Comparison of ENCODE assay signal across 12 cellular contexts in genomic region chr5:6188344-6188743, GRCh38.
A peak's percentile ranks its signal among the peaks of the same experiment; 100 is the strongest.
DNase-seq lines count a peak whose midpoint lies in the region; ATAC-seq, FAIRE-seq and TF ChIP-seq lines count a peak whose summit lies in the region.
"Had no signal": no experiment of that assay in that cellular context is flagged by ENCODE, and none has a peak within 500 bp of the region (broad histone marks: within the 10 kb centered on the region; RNA-seq: fewer than 3 reads in every experiment).

No MANE protein-coding gene starts in this region.

- in situ Hi-C loops in ACHN (cut with HindIII; ENCODE audit: low pct_ligation_motif_present, low pct_unique_long_range_greater_than_20kb, low sequenced_read_pairs) = no loop called here

- ATAC-seq in GM19397 (IDR thresholded peaks at IDR 0.05; ENCODE audit: unreplicated experiment) (peak; percentile 92), HG02943 (IDR thresholded peaks at IDR 0.05; ENCODE audit: low read depth, unreplicated experiment) (peak; percentile 91)
- ATAC-seq: CD8-positive, alpha-beta T cell had no signal

- TF ChIP-seq POLR2A in GM12892 (IDR thresholded peaks at IDR 0.05; ENCODE audit: low read depth, low read length) = no peak

- FAIRE-seq in GM12892 (lab: Jason Lieb, UNC) = peak; percentile 70

- DNase-seq in GM12892 (ENCODE audit: insufficient read length) = peak; percentile 34
- peak; percentile 60 for DNase-seq in NCI-H1105 treated with DMSO at 0.1 percent for 48 hours (lab: John Stamatoyannopoulos, UW)
- DNase-seq in NOMO-1 treated with DMSO at 0.1 percent for 48 hours (lab: John Stamatoyannopoulos, UW; ENCODE audit: unreplicated experiment) = no peak
- DNase-seq in ACHN = no peak
- no peak for DNase-seq in A172 (ENCODE audit: low spot score)
- DNase-seq in anterior cingulate cortex (lab: John Stamatoyannopoulos, UW) = no peak
- DNase-seq: CD8-positive, alpha-beta T cell; hippocampal formation; NCI-H146; stimulated activated CD4-positive, alpha-beta T cell treated with anti-CD3 and anti-CD28 coated beads, Interleukin-15, amount 100 ng/mL, for 24 hours had no signal

Comparison
In these comparisons a context has a peak if more than half of its experiments do, and no peak if none do; other contexts are left out.
1. DNase-seq: peak in GM12892 (single experiment) and NCI-H1105 treated with DMSO at 0.1 percent for 48 hours (single experiment); none in NOMO-1 treated with DMSO at 0.1 percent for 48 hours (single experiment), ACHN (single experiment), A172 (single experiment) and anterior cingulate cortex (0 of 58).